In genomic region chr9:98039474-98040072, GRCh38 we compare ENCODE assay signal across 23 cellular contexts. TPM values are rescaled to one million over a fixed set of nuclear protein-coding genes. Genes with fewer than 3 reads are reported as not detected.
DNase-seq lines count a peak whose midpoint lies in the region; ATAC-seq, FAIRE-seq and TF ChIP-seq lines count a peak whose summit lies in the region.
"Had no signal": no experiment of that assay in that cellular context is flagged by ENCODE, and none has a peak within 500 bp of the region (broad histone marks: within the 10 kb centered on the region; RNA-seq: fewer than 3 reads in every experiment).

No MANE protein-coding gene starts in this region.

- no peaks in the 10 kb centered on the region for H3K36me3 Mint-ChIP-seq in activated CD4-positive, alpha-beta T cell treated with anti-CD3 and anti-CD28 coated beads, Interleukin-2, amount 10 ng/mL, durations not matched to agents 7 days and 5 days (ENCODE audit: low read depth)
- H3K36me3 Mint-ChIP-seq: activated naive CD8-positive, alpha-beta T cell had no signal

- no peak overlapping the region for H3K4me3 Mint-ChIP-seq in activated CD4-positive, alpha-beta T cell treated with anti-CD3 and anti-CD28 coated beads, Interleukin-2, amount 10 ng/mL, durations not matched to agents 7 days and 5 days
- H3K4me3 Mint-ChIP-seq: activated naive CD8-positive, alpha-beta T cell; nephron; stimulated activated naive CD8-positive, alpha-beta T cell treated with anti-CD3 and anti-CD28 coated beads, Interleukin-15, Interleukin-2, amounts not matched to agents 100 ng/mL and 50 ng/mL, for 24 hours had no signal

- BruUV-seq in K562 (replicated peaks; lab: Mats Ljungman, UMichigan): no TSS peak

- CTCF ChIA-PET in activated CD4-positive, alpha-beta T cell treated with anti-CD3 and anti-CD28 coated beads, Interleukin-2, amount 10 ng/mL, durations not matched to agents 7 days and 5 days (lab: Charles Lee): interaction anchor here (0.8 to 1.9 kb wide), 4 partner anchors 10 to 220 kb away, joined by 3 to 5 read pairs (median 4); partner anchors contain the start of gene ANP32B
- CTCF ChIA-PET in K562 (lab: Yijun Ruan, JAX; ENCODE audit: low intra/inter-chr PET ratio): no interaction called here

- H3K4me3 ChIP-seq in K562 (no peak overlapping the region), parathyroid adenoma (ENCODE audit: low read depth, low read length) (no peak overlapping the region)
- H3K4me3 ChIP-seq: lung, SK-N-MC, upper lobe of left lung had no signal

- no peak for TF ChIP-seq RAD21 in K562 (CRISPR knock-in tag; conservative IDR thresholded peaks at IDR 0.05 in 1 of 2, IDR thresholded peaks at IDR 0.05 in 1 of 2)

- TF ChIP-seq POLR2A in K562 (conservative IDR thresholded peaks at IDR 0.05): no peak

- H3K27ac ChIP-seq in K562 (ENCODE audit: extremely low read depth, low read depth, low read length) (no peak overlapping the region), parathyroid adenoma (no peak overlapping the region)
- H3K27ac ChIP-seq: 22Rv1, SK-N-MC, upper lobe of left lung had no signal

- peak overlapping the region; percentile 12; the same call in 1 of the 2 replicates for H3K4me2 ChIP-seq in K562 (ENCODE audit: insufficient read depth, low read length)
- H3K4me2 ChIP-seq in parathyroid adenoma (ENCODE audit: low read length): no peak overlapping the region

- TF ChIP-seq CTCF in K562 (IDR thresholded peaks at IDR 0.05 in 2 of 3, conservative IDR thresholded peaks at IDR 0.05 in 1 of 3; ENCODE audit: insufficient read depth in 2 of 3, low read depth in 1 of 3, low read length in 3 of 3) (no peak), parathyroid adenoma (IDR thresholded peaks at IDR 0.05) (no peak)

- intact Hi-C loops in K562 (cut with micrococcal nuclease): no loop called here

- H3K79me2 ChIP-seq in K562 (ENCODE audit: control insufficient read depth, insufficient read depth, low read length) (no peaks in the 10 kb centered on the region), parathyroid adenoma (no peaks in the 10 kb centered on the region)

- ATAC-seq in HG03103 (IDR thresholded peaks at IDR 0.05; ENCODE audit: low read depth, unreplicated experiment) (peak; percentile 49), K562 (no peak), HG03095 (IDR thresholded peaks at IDR 0.05; ENCODE audit: unreplicated experiment) (no peak)
- ATAC-seq: Panc1 had no signal

- H3K4me1 ChIP-seq in K562 (replicated peaks in 1 of 2; ENCODE audit: control insufficient read depth in 2 of 2, insufficient read depth in 2 of 2, low read length in 2 of 2) (peaks cover 0 to 6% of the 10 kb centered on the region in 2 experiments; a peak in 4 of 5 replicates), parathyroid adenoma (no peaks in the 10 kb centered on the region)

- H3K9ac ChIP-seq in K562 (ENCODE audit: insufficient read depth in 1 of 2, low read depth in 2 of 2, low read length in 2 of 2) (no peak overlapping the region; a peak in 1 of 4 replicates), parathyroid adenoma (no peak overlapping the region)

- H3K27ac Mint-ChIP-seq in activated CD4-positive, alpha-beta T cell treated with anti-CD3 and anti-CD28 coated beads, Interleukin-2, amount 10 ng/mL, durations not matched to agents 7 days and 5 days: peak overlapping the region; percentile 47
- H3K27ac Mint-ChIP-seq: activated naive CD8-positive, alpha-beta T cell; nephron; stimulated activated naive CD8-positive, alpha-beta T cell treated with anti-CD3 and anti-CD28 coated beads, Interleukin-15, Interleukin-2, amounts not matched to agents 100 ng/mL and 50 ng/mL, for 24 hours had no signal

- H3K9me1 ChIP-seq in K562 (ENCODE audit: control insufficient read depth, insufficient read depth, low read length): no peaks in the 10 kb centered on the region

- 35% methylated on average over 10 of the region's 10 CpGs for WGBS in K562 (ENCODE audit: insufficient coverage, low coverage, missing lambda C conversion rate)

- H3K36me3 ChIP-seq in K562 (ENCODE audit: control insufficient read depth, insufficient read depth, low read length): no peaks in the 10 kb centered on the region
- no peaks in the 10 kb centered on the region for H3K36me3 ChIP-seq in parathyroid adenoma (ENCODE audit: control insufficient read depth, insufficient read depth, low read length)
- H3K36me3 ChIP-seq: BE2C, upper lobe of left lung had no signal

- no peak for DNase-seq in activated CD4-positive, alpha-beta T cell treated with anti-CD3 and anti-CD28 coated beads, Interleukin-2, amount 10 ng/mL, durations not matched to agents 7 days and 5 days
- no peak for DNase-seq in activated CD4-positive, alpha-beta T cell treated with anti-CD3 and anti-CD28 coated beads for 4 hours
- DNase-seq in K562 (ENCODE audit: extremely low read depth in 1 of 4, low spot score in 3 of 4) (no peak), NCI-H2196 treated with DMSO at 0.1 percent for 48 hours (lab: John Stamatoyannopoulos, UW; ENCODE audit: unreplicated experiment) (no peak)
- no peak for DNase-seq in stimulated activated CD4-positive, alpha-beta T cell treated with anti-CD3 and anti-CD28 coated beads, Interleukin-2, amount 100 ng/mL, for 24 hours
- DNase-seq: activated T-cell treated with anti-CD3 and anti-CD28 coated beads, Interleukin-2, amount 50 U/mL, for 1 hour; BE2C; dermis blood vessel endothelial cell; erythroblast; NCI-H1048; NCI-H2081; NCI-H524 treated with DMSO at 0.1 percent for 48 hours; upper lobe of left lung had no signal

- no peaks in the 10 kb centered on the region for H3K9me3 Mint-ChIP-seq in activated CD4-positive, alpha-beta T cell treated with anti-CD3 and anti-CD28 coated beads, Interleukin-2, amount 10 ng/mL, durations not matched to agents 7 days and 5 days
- H3K9me3 Mint-ChIP-seq: nephron; stimulated activated naive CD8-positive, alpha-beta T cell treated with anti-CD3 and anti-CD28 coated beads, Interleukin-15, Interleukin-2, amounts not matched to agents 100 ng/mL and 50 ng/mL, for 24 hours had no signal

- no peaks in the 10 kb centered on the region for H3K9me3 ChIP-seq in K562 (replicated peaks; ENCODE audit: control insufficient read depth, insufficient read depth, low read depth, low read length)
- no peaks in the 10 kb centered on the region for H3K9me3 ChIP-seq in parathyroid adenoma (ENCODE audit: control insufficient read depth, low read length)
- H3K9me3 ChIP-seq: BE2C, upper lobe of left lung had no signal

- H3K27me3 ChIP-seq in K562 (ENCODE audit: control insufficient read depth in 2 of 2, insufficient read depth in 2 of 2, low read length in 2 of 2): no peaks in the 10 kb centered on the region
- H3K27me3 ChIP-seq in parathyroid adenoma (ENCODE audit: control insufficient read depth, insufficient read depth, low read length): no peaks in the 10 kb centered on the region
- H3K27me3 ChIP-seq: BE2C, upper lobe of left lung had no signal

- no peaks in the 10 kb centered on the region for H3K27me3 Mint-ChIP-seq in activated CD4-positive, alpha-beta T cell treated with anti-CD3 and anti-CD28 coated beads, Interleukin-2, amount 10 ng/mL, durations not matched to agents 7 days and 5 days
- H3K27me3 Mint-ChIP-seq: stimulated activated naive CD8-positive, alpha-beta T cell treated with anti-CD3 and anti-CD28 coated beads, Interleukin-15, Interleukin-2, amounts not matched to agents 100 ng/mL and 50 ng/mL, for 24 hours had no signal

- peaks cover 9% of the 10 kb centered on the region for H3K4me1 Mint-ChIP-seq in activated CD4-positive, alpha-beta T cell treated with anti-CD3 and anti-CD28 coated beads, Interleukin-2, amount 10 ng/mL, durations not matched to agents 7 days and 5 days

- FAIRE-seq in K562 (lab: Jason Lieb, UNC): no peak

- in situ Hi-C loops in K562 (cut with MboI): no loop called here

- H2AFZ ChIP-seq in K562 (ENCODE audit: low read depth, low read length): peak overlapping the region; percentile 76; the same call in 1 of the 2 replicates
- H2AFZ ChIP-seq in parathyroid adenoma: peak overlapping the region; percentile 56

- H4K20me1 ChIP-seq in K562 (replicated peaks; ENCODE audit: control insufficient read depth, insufficient read depth, low read length): no peaks in the 10 kb centered on the region

- POLR2A ChIA-PET in activated CD4-positive, alpha-beta T cell treated with anti-CD3 and anti-CD28 coated beads, Interleukin-2, amount 10 ng/mL, durations not matched to agents 7 days and 5 days (lab: Charles Lee): no interaction called here
- POLR2A ChIA-PET in K562 (lab: Yijun Ruan, JAX): interaction anchor here (1.0 to 2.2 kb wide), 2 partner anchors 18 to 117 kb away, joined by 3 to 5 read pairs; partner anchors contain the start of gene TRMO

- TF ChIP-seq EP300 in K562 (IDR thresholded peaks at IDR 0.05; ENCODE audit: low read length): no peak

RNA-seq across cellular contexts. Expression of gene NANS, which starts 17.0 kb away (rescaled TPM):
- 10 to 100 TPM; 37.2 to 38.3 TPM for total RNA-seq in activated CD4-positive, alpha-beta T cell treated with anti-CD3 and anti-CD28 coated beads, Interleukin-2, amount 10 ng/mL, durations not matched to agents 7 days and 5 days
- total RNA-seq in K562 (2011; cell fraction: chromatin; rRNA removed; ENCODE audit: low replicate concordance): 95.6 and 146 TPM in 2 replicates
- total RNA-seq in K562 (2011; cell fraction: nucleolus; rRNA removed): 97.0 and 106 TPM in 2 replicates
- total RNA-seq in K562 (2011; cell fraction: nucleoplasm; rRNA removed): 94.6 and 118 TPM in 2 replicates
- 181 and 197 TPM in 2 replicates for total RNA-seq in K562 (2014; rRNA removed)
- total RNA-seq in K562 (2014; rRNA removed; fragmentation: Illumina TruSeq; extraction: Trizol): 124 and 133 TPM in 2 replicates
- total RNA-seq in K562 (2015; rRNA removed; fragmentation: Illumina TruSeq; extraction: Trizol): 151 and 156 TPM in 2 replicates
- 127 and 133 TPM in 2 replicates for total RNA-seq in K562 (2021)
- polyA plus RNA-seq in K562 (2011; rRNA removed): 124 and 143 TPM in 2 replicates
- 138 and 150 TPM in 2 replicates for polyA plus RNA-seq in K562 (2011; cell fraction: cytosol; rRNA removed)
- polyA plus RNA-seq in K562 (2011; cell fraction: nucleus; rRNA removed): 49.2 and 61.9 TPM in 2 replicates
- 189 and 211 TPM in 2 replicates for polyA plus RNA-seq in K562 (2012)
- 137 TPM in 2 replicates for polyA plus RNA-seq in K562 (2014; fragmentation: Illumina TruSeq; extraction: Trizol)
- 10 to 100 TPM; 37.1 to 64.3 TPM for polyA plus RNA-seq in K562 (2014; fragmentation: Nextera tagmentation; extraction: Ambion mirVana)
- polyA plus RNA-seq in K562 (2014; rRNA removed): 127 and 141 TPM in 2 replicates
- polyA minus RNA-seq in K562 (2011; rRNA and poly(A)+ RNA removed): 139 and 167 TPM in 2 replicates
- polyA minus RNA-seq in K562 (2011; cell fraction: cytosol; rRNA and poly(A)+ RNA removed): 63.5 and 72.7 TPM in 2 replicates
- 26.9 and 42.3 TPM in 2 replicates for polyA minus RNA-seq in K562 (2011; cell fraction: nucleus; rRNA and poly(A)+ RNA removed)

RNA-seq across cellular contexts. Expression of gene ANP32B, which starts 56.4 kb away (rescaled TPM):
- 100 to 1,000 TPM; 358 to 453 TPM for total RNA-seq in activated CD4-positive, alpha-beta T cell treated with anti-CD3 and anti-CD28 coated beads, Interleukin-2, amount 10 ng/mL, durations not matched to agents 7 days and 5 days
- total RNA-seq in K562 (2011; cell fraction: chromatin; rRNA removed; ENCODE audit: low replicate concordance): 103 and 181 TPM in 2 replicates
- 53.9 and 79.2 TPM in 2 replicates for total RNA-seq in K562 (2011; cell fraction: nucleolus; rRNA removed)
- total RNA-seq in K562 (2011; cell fraction: nucleoplasm; rRNA removed): 96.2 and 106 TPM in 2 replicates
- total RNA-seq in K562 (2014; rRNA removed): 90.3 and 90.7 TPM in 2 replicates
- 80.3 and 96.1 TPM in 2 replicates for total RNA-seq in K562 (2014; rRNA removed; fragmentation: Illumina TruSeq; extraction: Trizol)
- 68.9 and 78.4 TPM in 2 replicates for total RNA-seq in K562 (2015; rRNA removed; fragmentation: Illumina TruSeq; extraction: Trizol)
- 384 and 454 TPM in 2 replicates for total RNA-seq in K562 (2021)
- polyA plus RNA-seq in K562 (2011; rRNA removed): 135 and 147 TPM in 2 replicates
- polyA plus RNA-seq in K562 (2011; cell fraction: cytosol; rRNA removed): 19.4 and 46.5 TPM in 2 replicates
- 41.5 and 53.7 TPM in 2 replicates for polyA plus RNA-seq in K562 (2011; cell fraction: nucleus; rRNA removed)
- 595 and 725 TPM in 2 replicates for polyA plus RNA-seq in K562 (2012)
- 711 and 815 TPM in 2 replicates for polyA plus RNA-seq in K562 (2014; fragmentation: Illumina TruSeq; extraction: Trizol)
- 100 to 1,000 TPM in 1 of 2 experiments, 10 to 100 TPM in 1; 87.2 to 141 TPM for polyA plus RNA-seq in K562 (2014; fragmentation: Nextera tagmentation; extraction: Ambion mirVana)
- 331 and 380 TPM in 2 replicates for polyA plus RNA-seq in K562 (2014; rRNA removed)
- 117 and 146 TPM in 2 replicates for polyA minus RNA-seq in K562 (2011; rRNA and poly(A)+ RNA removed)
- 105 and 106 TPM in 2 replicates for polyA minus RNA-seq in K562 (2011; cell fraction: cytosol; rRNA and poly(A)+ RNA removed)
- polyA minus RNA-seq in K562 (2011; cell fraction: nucleus; rRNA and poly(A)+ RNA removed): 31.2 and 52.8 TPM in 2 replicates
